In genomic region chr19:36377541-36378178, GRCh38 we compare ENCODE assay signal across 1 cellular context.
TF ChIP-seq lines count a peak whose summit lies in the region.

No MANE protein-coding gene starts in this region.

TF ChIP-seq in GM12878, 131 proteins besides CTCF, POLR2A, EP300 and RAD21 (continued from another document):
- TF ChIP-seq YY1 (IDR thresholded peaks at IDR 0.05; ENCODE audit: low read depth, low read length), result no peak
